14 cellular contexts compared by ENCODE assay signal in the genomic region with DNA sequence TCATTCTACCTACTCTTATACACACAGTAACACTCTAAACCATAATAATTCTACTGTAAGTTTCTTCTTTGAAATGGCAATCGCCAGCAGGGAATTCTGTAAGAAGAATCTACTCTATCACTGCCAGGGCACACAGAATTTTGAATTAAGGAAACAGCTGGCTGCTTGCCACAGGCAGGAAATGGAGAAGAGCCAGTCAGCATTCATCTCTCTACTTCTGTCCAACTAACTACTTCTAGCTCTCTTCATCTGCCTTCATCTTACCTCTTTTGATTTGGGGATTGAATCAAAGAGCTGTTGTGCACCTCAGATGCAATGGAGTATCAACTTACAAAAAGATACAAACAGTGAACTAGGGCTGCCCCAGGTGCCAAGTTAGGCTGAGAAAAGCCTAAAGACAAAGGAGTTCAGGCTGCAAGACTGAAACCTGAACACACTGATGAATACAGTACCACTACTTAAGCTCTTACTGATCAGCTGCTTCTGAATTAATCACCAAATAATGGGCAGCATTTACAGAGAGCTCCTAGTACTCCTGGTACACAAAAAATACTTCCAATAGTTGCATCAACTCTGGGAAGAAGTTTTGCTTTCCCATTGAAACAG.
A peak's percentile ranks its signal among the peaks of the same experiment; 100 is the strongest.
DNase-seq lines count a peak whose midpoint lies in the region; ATAC-seq, FAIRE-seq and TF ChIP-seq lines count a peak whose summit lies in the region.
"Had no signal": no experiment of that assay in that cellular context is flagged by ENCODE, and none has a peak within 500 bp of the region (broad histone marks: within the 10 kb centered on the region; RNA-seq: fewer than 3 reads in every experiment).

No MANE protein-coding gene starts in this region.

- TF ChIP-seq POLR2A in H54 (IDR thresholded peaks at IDR 0.05; ENCODE audit: low read depth, low read length): no peak

- DNase-seq in HT1080 (ENCODE audit: low read depth): peak; percentile 10
- peak; percentile 28 for DNase-seq in NCI-H226
- peak; percentile 46 for DNase-seq in dermis blood vessel endothelial cell
- no peak for DNase-seq in omental fat pad (ENCODE audit: low spot score)
- no peak for DNase-seq in NCI-H526 (lab: John Stamatoyannopoulos, UW)
- DNase-seq in H54 (ENCODE audit: insufficient read length, low spot score): no peak
- no peak for DNase-seq in NCI-H2196 treated with DMSO at 0.1 percent for 48 hours (lab: John Stamatoyannopoulos, UW; ENCODE audit: unreplicated experiment)
- DNase-seq: activated CD4-positive, alpha-beta T cell treated with anti-CD3 and anti-CD28 coated beads for 4 hours; effector memory CD8-positive, alpha-beta T cell; H7; left colon; NCI-H82 had no signal

- TF ChIP-seq CTCF in omental fat pad (IDR thresholded peaks at IDR 0.05): no peak

- FAIRE-seq in H54 (lab: Jason Lieb, UNC): no peak
- FAIRE-seq: G401.6 had no signal

- peak; percentile 37 for ATAC-seq in omental fat pad (ENCODE audit: low FRiP score)
- ATAC-seq: effector memory CD8-positive, alpha-beta T cell; left colon; natural killer cell treated with Interleukin-12 subunit alpha and Interleukin-12 subunit beta and Interleukin-15 and Interleukin-18, amount 100 ng/mL, for 72 hours had no signal

Comparison
In these comparisons a context has a peak if more than half of its experiments do, and no peak if none do; other contexts are left out.
1. DNase-seq: peak in HT1080 (single experiment), NCI-H226 (single experiment) and dermis blood vessel endothelial cell (single experiment); none in omental fat pad (single experiment), NCI-H526 (0 of 2), H54 (single experiment) and NCI-H2196 treated with DMSO at 0.1 percent for 48 hours (single experiment).